ENCODE assay signal across 14 cellular contexts in genomic region chr5:171432076-171432475, GRCh38. TPM values are rescaled to one million over a fixed set of nuclear protein-coding genes. Genes with fewer than 3 reads are reported as not detected.
A peak's percentile ranks its signal among the peaks of the same experiment; 100 is the strongest.
DNase-seq lines count a peak whose midpoint lies in the region; ATAC-seq and TF ChIP-seq lines count a peak whose summit lies in the region.
"Had no signal": no experiment of that assay in that cellular context is flagged by ENCODE, and none has a peak within 500 bp of the region (broad histone marks: within the 10 kb centered on the region; RNA-seq: fewer than 3 reads in every experiment).

No MANE protein-coding gene starts in this region.

- H3K36me3 Mint-ChIP-seq in chondrocyte (ENCODE audit: low read depth) = peaks cover 1% of the 10 kb centered on the region
- H3K36me3 Mint-ChIP-seq: CD8-positive, alpha-beta memory T cell had no signal

- H3K9me3 Mint-ChIP-seq in chondrocyte (ENCODE audit: low read depth) = no peaks in the 10 kb centered on the region
- H3K9me3 Mint-ChIP-seq: CD8-positive, alpha-beta memory T cell; GM23338; H9 had no signal

- 57 to 68% methylated on average over 8 of the region's 8 CpGs for WGBS in heart right ventricle, 2 donors

- H3K4me1 ChIP-seq in heart right ventricle (peaks cover 0 to 51% (median 15%) of the 10 kb centered on the region in 9 donors), upper lobe of right lung (no peaks in the 10 kb centered on the region)
- H3K4me1 ChIP-seq: BLaER1 had no signal

- H3K27ac ChIP-seq in heart right ventricle = no peak overlapping the region
- H3K27ac ChIP-seq in upper lobe of right lung = no peak overlapping the region
- H3K27ac ChIP-seq: BLaER1 had no signal

- H3K36me3 ChIP-seq in heart right ventricle (no peaks in the 10 kb centered on the region), upper lobe of right lung (no peaks in the 10 kb centered on the region)
- H3K36me3 ChIP-seq: BLaER1 had no signal

- in situ Hi-C loops in G401 (cut with HindIII; ENCODE audit: low sequenced_read_pairs) = no loop called here

- no peak overlapping the region for H3K4me3 Mint-ChIP-seq in chondrocyte (ENCODE audit: unreplicated experiment)
- H3K4me3 Mint-ChIP-seq: CD8-positive, alpha-beta memory T cell; GM23338; H9 had no signal

- H3K4me1 Mint-ChIP-seq in chondrocyte (ENCODE audit: low read depth) = no peaks in the 10 kb centered on the region
- H3K4me1 Mint-ChIP-seq: CD8-positive, alpha-beta memory T cell had no signal

- H3K27ac Mint-ChIP-seq in chondrocyte (ENCODE audit: unreplicated experiment) = no peak overlapping the region
- H3K27ac Mint-ChIP-seq: CD8-positive, alpha-beta memory T cell; GM23338; H9 had no signal

- no peak for TF ChIP-seq CTCF in heart right ventricle (IDR thresholded peaks at IDR 0.05)
- no peak for TF ChIP-seq CTCF in chondrocyte (IDR thresholded peaks at IDR 0.05)
- TF ChIP-seq CTCF in upper lobe of right lung (IDR thresholded peaks at IDR 0.05) = no peak

- ATAC-seq in Right ventricle myocardium superior (ENCODE audit: poor library complexity) (no peak), heart right ventricle (no peak), upper lobe of right lung (no peak)
- ATAC-seq: GM12878, GM23338 had no signal

- H3K4me3 ChIP-seq in heart right ventricle = no peak overlapping the region
- H3K4me3 ChIP-seq in upper lobe of right lung = no peak overlapping the region
- H3K4me3 ChIP-seq: BLaER1, GM12878, GM23338 had no signal

- H3K27me3 Mint-ChIP-seq in chondrocyte (ENCODE audit: low read depth) = no peaks in the 10 kb centered on the region

- H3K27me3 ChIP-seq in heart right ventricle (no peaks in the 10 kb centered on the region), upper lobe of right lung (no peaks in the 10 kb centered on the region)
- H3K27me3 ChIP-seq: BLaER1 had no signal

- DNase-seq in Right ventricle myocardium superior (peak; percentile 53), heart right ventricle (no peak), chondrocyte (ENCODE audit: low spot score) (peak; percentile 48), posterior vena cava (ENCODE audit: low spot score) (peak; percentile 78), upper lobe of right lung (peak; percentile 48), G401 (ENCODE audit: low spot score) (no peak), cerebellar cortex (ENCODE audit: low spot score) (no peak)
- DNase-seq: 8988T; AML-193; CD8-positive, alpha-beta memory T cell; H9 had no signal

- intact Hi-C loops in Right ventricle myocardium superior (cut with DNase I) (no loop called here), heart right ventricle (cut with DNase I) (no loop called here), posterior vena cava (cut with DNase I) (no loop called here), upper lobe of right lung (cut with DNase I) (no loop called here)

- no peaks in the 10 kb centered on the region for H3K9me3 ChIP-seq in heart right ventricle
- H3K9me3 ChIP-seq in upper lobe of right lung = no peaks in the 10 kb centered on the region
- H3K9me3 ChIP-seq: BLaER1 had no signal

RNA-seq across cellular contexts. Expression of gene FGF18, which starts 12.6 kb away (rescaled TPM):
- 5.8 TPM for total RNA-seq in Right ventricle myocardium superior
- total RNA-seq in heart right ventricle = 10 to 100 TPM in 8 of 10 donors, 1 to 10 TPM in 2; 2.5 to 39.2 (median 19.2) TPM
- polyA plus RNA-seq in heart right ventricle = 1 to 10 TPM; 1.7 to 4.1 TPM
- 1.7 to 18.1 TPM (median 2.1 TPM) in 3 replicates for total RNA-seq in chondrocyte
- total RNA-seq in posterior vena cava = 10 to 100 TPM in 1 of 2 donors, 1 to 10 TPM in 1; 6.6 to 11.5 TPM
- 4.2 TPM for total RNA-seq in upper lobe of right lung
- 1.5 and 2.4 TPM in 2 replicates for total RNA-seq in G401 (2014; rRNA removed; shearing (Covaris generic))
- polyA plus RNA-seq: CD8-positive, alpha-beta memory T cell had no signal

RNA-seq across cellular contexts. Expression of gene NPM1, which starts 44.4 kb away (rescaled TPM):
- 342 TPM for total RNA-seq in Right ventricle myocardium superior
- total RNA-seq in heart right ventricle = 100 to 1,000 TPM; 364 to 529 (median 465) TPM
- 1,000 to 10,000 TPM in 1 of 2 donors, 100 to 1,000 TPM in 1; 248 to 1,064 TPM for polyA plus RNA-seq in heart right ventricle
- 774 to 814 TPM (median 795 TPM) in 3 replicates for total RNA-seq in chondrocyte
- 100 to 1,000 TPM; 500 to 508 TPM for total RNA-seq in posterior vena cava
- total RNA-seq in upper lobe of right lung = 585 TPM
- total RNA-seq in G401 (2014; rRNA removed; shearing (Covaris generic)) = 2,570 and 3,194 TPM in 2 replicates

Comparison
In these comparisons a context has a peak if more than half of its experiments do, and no peak if none do; other contexts are left out.
1. DNase-seq: peak in Right ventricle myocardium superior (single experiment), chondrocyte (single experiment), posterior vena cava (single experiment) and upper lobe of right lung (single experiment); none in heart right ventricle (0 of 2), G401 (single experiment) and cerebellar cortex (single experiment).